Comparison of ENCODE assay signal across 9 cellular contexts in the genomic region with DNA sequence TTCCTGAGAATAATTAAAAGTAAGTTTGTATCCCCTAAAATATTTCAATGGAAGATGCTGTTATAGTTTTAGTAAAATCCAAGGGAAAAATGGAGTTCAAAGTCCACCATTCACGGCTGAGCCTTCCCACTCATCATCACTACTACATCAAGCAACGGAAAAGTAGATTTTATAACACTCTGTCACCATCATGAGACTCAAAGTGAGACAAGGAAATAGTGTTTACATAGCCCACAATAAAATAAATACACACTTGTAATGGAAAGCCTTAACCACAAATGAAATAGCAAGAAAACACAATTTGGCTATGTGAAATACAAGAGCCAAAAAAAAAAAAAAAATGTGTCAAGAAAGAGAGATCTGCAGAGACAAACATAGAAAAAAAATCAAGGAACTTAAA.
"Had no signal": no experiment of that assay in that cellular context is flagged by ENCODE, and none has a peak within 500 bp of the region (broad histone marks: within the 10 kb centered on the region; RNA-seq: fewer than 3 reads in every experiment).

No MANE protein-coding gene starts in this region.

- H3K36me3 ChIP-seq: HAP-1 had no signal

- ATAC-seq: GM23338, HCT116, K562 had no signal

- DNase-seq: H7, HFFc6, IMR-90, KG1 had no signal

- H3K27ac ChIP-seq: HL-60 had no signal

- H3K9me3 ChIP-seq: HAP-1 had no signal

- H3K4me3 ChIP-seq: GM23338, HAP-1, K562 had no signal
